In the genomic region with DNA sequence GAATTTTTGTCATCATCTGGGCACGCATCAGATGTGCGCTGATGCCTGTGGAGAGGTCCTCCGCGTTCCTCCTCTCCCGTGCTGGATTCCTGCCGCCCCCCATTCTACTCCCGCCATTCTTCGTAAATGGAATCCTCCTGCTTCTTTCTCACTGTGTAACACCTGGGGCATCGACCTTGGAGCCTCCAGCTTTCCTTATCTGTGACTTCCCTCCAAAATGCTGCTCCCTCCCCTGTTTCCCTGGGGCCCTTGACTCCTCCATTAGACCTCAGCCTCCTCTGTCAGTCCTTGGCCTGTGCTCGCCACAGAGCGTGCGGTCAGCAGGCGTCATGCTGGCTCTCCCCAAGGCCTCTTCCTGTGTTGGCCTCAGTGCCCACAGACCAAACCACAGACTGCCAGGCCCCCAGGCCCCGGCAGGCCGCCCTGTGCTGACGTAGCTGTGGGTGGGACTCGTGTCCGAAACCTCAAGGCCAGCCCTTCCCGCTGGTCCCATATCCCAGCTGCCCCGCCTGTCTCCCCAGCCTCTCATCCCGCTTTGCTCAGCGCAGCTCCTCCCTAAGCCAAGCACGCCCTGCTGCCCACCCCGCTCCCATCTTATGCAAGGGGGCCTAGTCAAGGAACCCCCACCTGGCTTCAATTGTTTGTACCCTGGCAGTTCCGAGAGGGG, we compare ENCODE assay signal across 8 cellular contexts. TPM values are rescaled to one million over a fixed set of nuclear protein-coding genes. Genes with fewer than 3 reads are reported as not detected.
DNase-seq lines count a peak whose midpoint lies in the region; ATAC-seq, FAIRE-seq and TF ChIP-seq lines count a peak whose summit lies in the region.

No MANE protein-coding gene starts in this region.

- TF ChIP-seq CTCF in OCI-LY3 (IDR thresholded peaks at IDR 0.05; ENCODE audit: low read depth, low read length) (no peak), pancreas (IDR thresholded peaks at IDR 0.05) (no peak), prostate gland (IDR thresholded peaks at IDR 0.05) (no peak)

- ATAC-seq in pancreas: peak; percentile 58 to 82 (median 70)
- no peak for ATAC-seq in GM21529 (IDR thresholded peaks at IDR 0.05; ENCODE audit: unreplicated experiment)

- peaks cover 17% of the 10 kb centered on the region for H3K27me3 Mint-ChIP-seq in activated T-cell treated with anti-CD3 and anti-CD28 coated beads, Interleukin-2, amount 50 U/mL, for 24 hours

- no peak for FAIRE-seq in pancreas (lab: Jason Lieb, UNC)

- H3K4me1 Mint-ChIP-seq in activated T-cell treated with anti-CD3 and anti-CD28 coated beads, Interleukin-2, amount 50 U/mL, for 24 hours (ENCODE audit: low read depth): peaks cover 22% of the 10 kb centered on the region

- no peaks in the 10 kb centered on the region for H3K79me2 ChIP-seq in OCI-LY3 (ENCODE audit: low read length)

- DNase-seq in activated T-cell treated with anti-CD3 and anti-CD28 coated beads, Interleukin-2, amount 50 U/mL, for 24 hours: no peak
- no peak for DNase-seq in activated T-cell treated with anti-CD3 and anti-CD28 coated beads for 4 hours
- DNase-seq in fibroblast of gingiva (ENCODE audit: low read depth): peak; percentile 77
- DNase-seq in pancreas: peak in 5 of 6 donors; percentile 21 to 52 (median 30)
- DNase-seq in SHP77 (lab: John Stamatoyannopoulos, UW): no peak
- DNase-seq in prostate gland (ENCODE audit: low spot score): no peak

- WGBS in pancreas, 2 donors: 71 to 73% methylated on average over 25 of the region's 25 CpGs
- WGBS in prostate gland: 88% methylated on average over 25 of the region's 25 CpGs

- H3K4me3 ChIP-seq in OCI-LY3 (ENCODE audit: low read length): peak overlapping the region; percentile 74
- peak overlapping the region in 3 of 4 donors; percentile 3 to 39 (median 18) for H3K4me3 ChIP-seq in pancreas
- H3K4me3 ChIP-seq in prostate gland: no peak overlapping the region

- H3K4me2 ChIP-seq in OCI-LY3 (ENCODE audit: low read length): peak overlapping the region; percentile 79

- peak overlapping the region; percentile 74 for H3K27ac Mint-ChIP-seq in activated T-cell treated with anti-CD3 and anti-CD28 coated beads, Interleukin-2, amount 50 U/mL, for 24 hours

- intact Hi-C loops in pancreas (cut with DNase I): no loop called here
- intact Hi-C loops in prostate gland (cut with DNase I): loop anchor here (5.0 kb wide), 1 partner anchor 35 kb away; no protein-coding TSS in a partner anchor

- H3K36me3 Mint-ChIP-seq in activated T-cell treated with anti-CD3 and anti-CD28 coated beads, Interleukin-2, amount 50 U/mL, for 24 hours (ENCODE audit: low read depth): no peaks in the 10 kb centered on the region

- H4K20me1 ChIP-seq in OCI-LY3 (ENCODE audit: insufficient read depth, low read length): no peaks in the 10 kb centered on the region

- H3K9me3 Mint-ChIP-seq in activated T-cell treated with anti-CD3 and anti-CD28 coated beads, Interleukin-2, amount 50 U/mL, for 24 hours: no peaks in the 10 kb centered on the region

- peak overlapping the region; percentile 64 for H3K9ac ChIP-seq in OCI-LY3 (ENCODE audit: low read length)

- H3K27ac ChIP-seq in OCI-LY3 (ENCODE audit: low read length): no peak overlapping the region
- peak overlapping the region in 1 of 4 donors; percentile 15 for H3K27ac ChIP-seq in pancreas
- no peak overlapping the region for H3K27ac ChIP-seq in prostate gland

- H3K9me3 ChIP-seq in OCI-LY3 (ENCODE audit: insufficient read depth, low read length) (no peaks in the 10 kb centered on the region), pancreas (no peaks in the 10 kb centered on the region), prostate gland (no peaks in the 10 kb centered on the region)

- H3K4me3 Mint-ChIP-seq in activated T-cell treated with anti-CD3 and anti-CD28 coated beads, Interleukin-2, amount 50 U/mL, for 24 hours: peak overlapping the region; percentile 17

- H3K27me3 ChIP-seq in OCI-LY3 (ENCODE audit: low read depth, low read length) (no peaks in the 10 kb centered on the region), pancreas (no peaks in the 10 kb centered on the region), prostate gland (replicated peaks; ENCODE audit: insufficient read depth) (no peaks in the 10 kb centered on the region)

- H3K4me1 ChIP-seq in OCI-LY3 (ENCODE audit: low read length) (peaks cover 16% of the 10 kb centered on the region), pancreas (no peaks in the 10 kb centered on the region), prostate gland (replicated peaks) (no peaks in the 10 kb centered on the region)

- H2AFZ ChIP-seq in OCI-LY3 (ENCODE audit: low read depth, low read length): peak overlapping the region; percentile 73; the same call in 1 of the 2 replicates

- no peak for TF ChIP-seq POLR2A in prostate gland (IDR thresholded peaks at IDR 0.05)

- no peaks in the 10 kb centered on the region for H3K36me3 ChIP-seq in OCI-LY3 (replicated peaks; ENCODE audit: low read depth, low read length)
- H3K36me3 ChIP-seq in pancreas: no peaks in the 10 kb centered on the region
- no peaks in the 10 kb centered on the region for H3K36me3 ChIP-seq in prostate gland

RNA-seq across cellular contexts. Expression of a gene that starts 17.7 kb away (rescaled TPM):
- 1 to 10 TPM in 2 of 6 donors, under 1 TPM in 4; 0.09 to 1.8 (median 0.70) TPM for total RNA-seq in pancreas
- polyA plus RNA-seq in pancreas: under 1 TPM; 0.68 to 0.87 TPM
- 1 to 10 TPM in 1 of 2 donors, under 1 TPM in 1; 0.87 to 3.5 TPM for total RNA-seq in prostate gland

Comparison
In these comparisons a context has a peak if more than half of its experiments do, and no peak if none do; other contexts are left out.
1. DNase-seq: peak in fibroblast of gingiva (single experiment) and pancreas (5 of 6); none in activated T-cell treated with anti-CD3 and anti-CD28 coated beads, Interleukin-2, amount 50 U/mL, for 24 hours (single experiment), activated T-cell treated with anti-CD3 and anti-CD28 coated beads for 4 hours (single experiment), SHP77 (0 of 2) and prostate gland (single experiment).
2. H3K4me3 ChIP-seq: peak in OCI-LY3 (single experiment) and pancreas (3 of 4); none in prostate gland (0 of 2).